ENCODE assay signal across 1 cellular context in genomic region chr1:114003431-114003830, GRCh38.
TF ChIP-seq lines count a peak whose summit lies in the region.

No MANE protein-coding gene starts in this region.

TF ChIP-seq in H1, 55 proteins besides CTCF, POLR2A, EP300 and RAD21:
- TF ChIP-seq CTBP2 (IDR thresholded peaks at IDR 0.05; ENCODE audit: borderline replicate concordance, insufficient read depth, insufficient read length, low read length) (no peak), SP2 (IDR thresholded peaks at IDR 0.05; ENCODE audit: low read length) (no peak), FOSL1 (IDR thresholded peaks at IDR 0.05; ENCODE audit: insufficient read depth, low read depth, low read length) (no peak), E2F6 (IDR thresholded peaks at IDR 0.05) (no peak), TBP (IDR thresholded peaks at IDR 0.05; ENCODE audit: low read depth, low read length) (no peak), CREB1 (IDR thresholded peaks at IDR 0.05) (no peak), TAF1 (IDR thresholded peaks at IDR 0.05; ENCODE audit: low read depth, low read length) (no peak), NANOG (IDR thresholded peaks at IDR 0.05; ENCODE audit: insufficient read depth, low read depth, low read length, poor library complexity, severe bottlenecking) (no peak), CHD7 (IDR thresholded peaks at IDR 0.05; ENCODE audit: insufficient replicate concordance, low read length) (no peak), RNF2 (IDR thresholded peaks at IDR 0.05; ENCODE audit: borderline replicate concordance, low read depth, low read length, missing control alignments, poor library complexity, severe bottlenecking) (no peak), JUND (IDR thresholded peaks at IDR 0.05; ENCODE audit: low read length) (no peak)
